ENCODE assay signal across 8 cellular contexts in the genomic region with DNA sequence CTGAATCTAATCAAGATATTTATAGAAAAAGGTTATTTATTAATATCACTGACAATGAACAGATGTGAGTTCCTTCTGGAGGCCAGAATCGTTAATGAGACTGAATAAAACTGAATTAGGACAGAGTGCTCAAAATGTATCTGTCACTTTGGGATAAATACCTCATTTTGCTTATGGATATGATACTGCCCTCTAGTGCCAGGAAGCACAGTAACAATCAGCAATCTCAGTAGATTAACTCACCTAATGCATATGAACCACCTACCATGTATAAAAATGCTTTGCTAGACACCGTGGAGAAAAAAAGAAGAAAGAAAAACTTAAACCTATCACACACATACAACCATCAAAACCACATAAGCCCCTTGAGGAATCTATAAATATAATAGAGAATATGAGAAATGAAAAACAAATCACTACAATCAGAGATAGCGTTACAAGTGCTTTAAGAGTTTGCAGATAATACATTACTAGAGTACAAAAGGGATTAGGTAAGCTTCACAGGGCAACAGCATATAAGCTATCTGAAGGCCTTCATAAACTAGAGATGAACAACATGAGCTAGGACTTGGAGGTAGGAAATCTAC.
DNase-seq lines count a peak whose midpoint lies in the region; ATAC-seq and TF ChIP-seq lines count a peak whose summit lies in the region.

No MANE protein-coding gene starts in this region.

- H3K27me3 ChIP-seq in brain microvascular endothelial cell (replicated peaks): no peaks in the 10 kb centered on the region

- no peak overlapping the region for H3K27ac ChIP-seq in brain microvascular endothelial cell

- peak; percentile 66 for TF ChIP-seq CTCF in brain microvascular endothelial cell (IDR thresholded peaks at IDR 0.05; ENCODE audit: low read depth, low read length, missing control alignments)

- in situ Hi-C loops in brain microvascular endothelial cell (cut with HindIII; ENCODE audit: low pct_ligation_motif_present, low sequenced_read_pairs): no loop called here

- H3K36me3 ChIP-seq in brain microvascular endothelial cell (replicated peaks): peaks cover 2% of the 10 kb centered on the region

- no peak overlapping the region for H3K4me3 ChIP-seq in brain microvascular endothelial cell (ENCODE audit: low read depth, low read length)

- peak; percentile 8 for DNase-seq in stimulated activated CD4-positive, alpha-beta T cell treated with anti-CD3 and anti-CD28 coated beads, Interleukin-4, amount 100 ng/mL, for 24 hours
- DNase-seq in stimulated activated CD4-positive, alpha-beta T cell treated with anti-CD3 and anti-CD28 coated beads, Interleukin-15, amount 100 ng/mL, for 24 hours: no peak
- peak; percentile 14 for DNase-seq in NCI-H146 treated with DMSO at 0.1 percent for 48 hours (lab: John Stamatoyannopoulos, UW; ENCODE audit: unreplicated experiment)
- no peak for DNase-seq in brain microvascular endothelial cell
- peak; percentile 45 for DNase-seq in medulla oblongata (ENCODE audit: extremely low spot score)
- DNase-seq in stimulated activated CD4-positive, alpha-beta T cell treated with anti-CD3 and anti-CD28 coated beads, Interleukin-4, amount 100 ng/mL, for 1 hour: no peak

- no peak for ATAC-seq in GM18873 (IDR thresholded peaks at IDR 0.05; ENCODE audit: low FRiP score, unreplicated experiment)
- ATAC-seq in HG02571 (IDR thresholded peaks at IDR 0.05; ENCODE audit: unreplicated experiment): no peak

Comparison
In these comparisons a context has a peak if more than half of its experiments do, and no peak if none do; other contexts are left out.
1. DNase-seq: peak in stimulated activated CD4-positive, alpha-beta T cell treated with anti-CD3 and anti-CD28 coated beads, Interleukin-4, amount 100 ng/mL, for 24 hours (single experiment), NCI-H146 treated with DMSO at 0.1 percent for 48 hours (single experiment) and medulla oblongata (single experiment); none in stimulated activated CD4-positive, alpha-beta T cell treated with anti-CD3 and anti-CD28 coated beads, Interleukin-15, amount 100 ng/mL, for 24 hours (single experiment), brain microvascular endothelial cell (single experiment) and stimulated activated CD4-positive, alpha-beta T cell treated with anti-CD3 and anti-CD28 coated beads, Interleukin-4, amount 100 ng/mL, for 1 hour (single experiment).